ENCODE assay signal across 23 cellular contexts in genomic region chr2:53545159-53546055, GRCh38.
DNase-seq lines count a peak whose midpoint lies in the region; ATAC-seq, FAIRE-seq and TF ChIP-seq lines count a peak whose summit lies in the region.
"Had no signal": no experiment of that assay in that cellular context is flagged by ENCODE, and none has a peak within 500 bp of the region (broad histone marks: within the 10 kb centered on the region; RNA-seq: fewer than 3 reads in every experiment).

No MANE protein-coding gene starts in this region.

- H3K27ac ChIP-seq in psoas muscle (no peak overlapping the region), HepG2 (ENCODE audit: extremely low read length, insufficient read depth, low read length) (no peak overlapping the region)
- H3K27ac ChIP-seq: gastroesophageal sphincter, HL-60, prostate gland, SJCRH30, skin epidermis, tibial artery had no signal

- H3K9ac ChIP-seq in HepG2 (ENCODE audit: insufficient read depth, low read depth, low read length) = no peak overlapping the region

- no peak for FAIRE-seq in HepG2 (lab: Jason Lieb, UNC)
- FAIRE-seq: GM12878 had no signal

- 76 to 77% (median 77%) methylated on average over 8 of the region's 8 CpGs for WGBS in psoas muscle, 3 donors
- 22% methylated on average over 8 of the region's 8 CpGs for WGBS in HepG2 (ENCODE audit: low lambda C conversion rate)

- H3K79me2 ChIP-seq in HepG2 (ENCODE audit: insufficient read depth, low read length) = no peaks in the 10 kb centered on the region

- TF ChIP-seq CTCF in psoas muscle (IDR thresholded peaks at IDR 0.05) (no peak), HepG2 (CRISPR knock-in tag; IDR thresholded peaks at IDR 0.05) (no peak)

- ATAC-seq in psoas muscle (no peak), HepG2 (no peak)
- ATAC-seq: gastroesophageal sphincter, GM12878, left colon had no signal

- no peaks in the 10 kb centered on the region for H3K36me3 ChIP-seq in psoas muscle (ENCODE audit: insufficient read depth in 1 of 2, low read depth in 1 of 2)
- no peaks in the 10 kb centered on the region for H3K36me3 ChIP-seq in HepG2 (replicated peaks in 1 of 2; ENCODE audit: control insufficient read depth in 1 of 2, insufficient read depth in 2 of 2, low read length in 2 of 2)
- H3K36me3 ChIP-seq: gastroesophageal sphincter, prostate gland, SJCRH30, tibial artery had no signal

- H3K4me1 ChIP-seq in psoas muscle (no peaks in the 10 kb centered on the region), HepG2 (ENCODE audit: insufficient read depth, low read length) (no peaks in the 10 kb centered on the region)
- H3K4me1 ChIP-seq: gastroesophageal sphincter, prostate gland, SJCRH30, tibial artery had no signal

- no peak for TF ChIP-seq EP300 in HepG2 (IDR thresholded peaks at IDR 0.05; ENCODE audit: low read depth in 2 of 2, low read length in 2 of 2)
- TF ChIP-seq EP300 in HepG2 (CRISPR knock-in tag; IDR thresholded peaks at IDR 0.05; ENCODE audit: borderline replicate concordance) = no peak

- CTCF ChIA-PET in HepG2 (lab: Yijun Ruan, JAX; ENCODE audit: low intra/inter-chr PET ratio, low total read pairs) = no interaction called here

- no peaks in the 10 kb centered on the region for H4K20me1 ChIP-seq in HepG2 (ENCODE audit: insufficient read depth, low read length)

- intact Hi-C loops in psoas muscle (cut with DNase I) (no loop called here), HepG2 (cut with micrococcal nuclease; ENCODE audit: unreplicated experiment) (no loop called here)

- DNase-seq in DMS79 (lab: John Stamatoyannopoulos, UW) (peak; percentile 86), NCI-H2171 treated with DMSO at 0.1 percent for 48 hours (lab: John Stamatoyannopoulos, UW) (peak; percentile 69), cerebellar cortex (ENCODE audit: low spot score) (peak; percentile 79), midbrain (lab: John Stamatoyannopoulos, UW) (peak; percentile 82), psoas muscle (no peak), activated gamma-delta T cell (lab: John Stamatoyannopoulos, UW) (no peak), NAMALWA (ENCODE audit: low spot score) (no peak), HepG2 (ENCODE audit: low spot score) (no peak)
- DNase-seq: activated CD4-positive, alpha-beta T cell treated with anti-CD3 and anti-CD28 coated beads, Interleukin-2, amount 50 U/mL, for 1 hour; central memory CD4-positive, alpha-beta T cell; erythroblast; IMR-90; left colon; NCI-H526 treated with DMSO at 0.1 percent for 48 hours; SJCRH30; stimulated activated CD4-positive, alpha-beta T cell treated with anti-CD3 and anti-CD28 coated beads, Interleukin-2, amount 100 ng/mL, for 24 hours; stimulated activated naive CD4-positive, alpha-beta T cell; tibial artery had no signal

- H3K4me2 ChIP-seq in HepG2 (ENCODE audit: low read depth, low read length) = no peak overlapping the region

- H2AFZ ChIP-seq in HepG2 (ENCODE audit: low read length) = no peak overlapping the region

- H3K4me3 ChIP-seq in psoas muscle (no peak overlapping the region), HepG2 (replicated peaks in 1 of 3; ENCODE audit: insufficient read depth in 1 of 3, low read depth in 2 of 3, low read length in 3 of 3) (no peak overlapping the region)
- H3K4me3 ChIP-seq: gastroesophageal sphincter, GM12878, prostate gland, SJCRH30, skin epidermis, tibial artery had no signal

- TF ChIP-seq POLR2A in HepG2 (IDR thresholded peaks at IDR 0.05; ENCODE audit: insufficient read depth in 1 of 2, low read depth in 2 of 2, low read length in 2 of 2) = no peak

- POLR2A ChIA-PET in HepG2 (lab: Yijun Ruan, JAX) = no interaction called here

- no peaks in the 10 kb centered on the region for H3K27me3 ChIP-seq in psoas muscle (ENCODE audit: insufficient read depth in 3 of 3, low read length in 2 of 3)
- H3K27me3 ChIP-seq in HepG2 (ENCODE audit: control insufficient read depth in 1 of 2, insufficient read depth in 2 of 2, low read length in 2 of 2) = no peaks in the 10 kb centered on the region
- H3K27me3 ChIP-seq: gastroesophageal sphincter, SJCRH30, tibial artery had no signal

- TF ChIP-seq RAD21 in HepG2 (CRISPR knock-in tag; IDR thresholded peaks at IDR 0.05) = no peak

- peaks cover 10% of the 10 kb centered on the region for H3K9me3 ChIP-seq in psoas muscle
- H3K9me3 ChIP-seq in HepG2 (ENCODE audit: low read length) = peaks cover 16% of the 10 kb centered on the region; the same call in 1 of the 2 replicates
- H3K9me3 ChIP-seq: prostate gland had no signal

- BruUV-seq in HepG2 (replicated peaks; lab: Mats Ljungman, UMichigan) = no TSS peak

- in situ Hi-C loops in HepG2 (cut with HindIII; ENCODE audit: extremely low pct_ligation_motif_present, low pct_unique_long_range_greater_than_20kb) = no loop called here

TF ChIP-seq in HepG2, 621 proteins besides CTCF, POLR2A, EP300 and RAD21:
- no peak for TF ChIP-seq MTF1 (CRISPR knock-in tag; IDR thresholded peaks at IDR 0.05)
- TF ChIP-seq SP1 (IDR thresholded peaks at IDR 0.05) = no peak
- no peak for TF ChIP-seq SP1 (CRISPR knock-in tag; IDR thresholded peaks at IDR 0.05)
- no peak for TF ChIP-seq ZNF749 (CRISPR knock-in tag; IDR thresholded peaks at IDR 0.05; ENCODE audit: borderline replicate concordance)
- TF ChIP-seq RBAK (CRISPR knock-in tag; IDR thresholded peaks at IDR 0.05) = no peak
- TF ChIP-seq ZNF431 (CRISPR knock-in tag; IDR thresholded peaks at IDR 0.05; ENCODE audit: borderline replicate concordance, low read depth) = no peak
- TF ChIP-seq, protein P1, sequence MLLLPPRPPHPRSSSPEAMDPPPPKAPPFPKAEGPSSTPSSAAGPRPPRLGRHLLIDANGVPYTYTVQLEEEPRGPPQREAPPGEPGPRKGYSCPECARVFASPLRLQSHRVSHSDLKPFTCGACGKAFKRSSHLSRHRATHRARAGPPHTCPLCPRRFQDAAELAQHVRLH (CRISPR knock-in tag; IDR thresholded peaks at IDR 0.05; ENCODE audit: borderline replicate concordance, low read depth) = no peak
- TF ChIP-seq, protein P2, sequence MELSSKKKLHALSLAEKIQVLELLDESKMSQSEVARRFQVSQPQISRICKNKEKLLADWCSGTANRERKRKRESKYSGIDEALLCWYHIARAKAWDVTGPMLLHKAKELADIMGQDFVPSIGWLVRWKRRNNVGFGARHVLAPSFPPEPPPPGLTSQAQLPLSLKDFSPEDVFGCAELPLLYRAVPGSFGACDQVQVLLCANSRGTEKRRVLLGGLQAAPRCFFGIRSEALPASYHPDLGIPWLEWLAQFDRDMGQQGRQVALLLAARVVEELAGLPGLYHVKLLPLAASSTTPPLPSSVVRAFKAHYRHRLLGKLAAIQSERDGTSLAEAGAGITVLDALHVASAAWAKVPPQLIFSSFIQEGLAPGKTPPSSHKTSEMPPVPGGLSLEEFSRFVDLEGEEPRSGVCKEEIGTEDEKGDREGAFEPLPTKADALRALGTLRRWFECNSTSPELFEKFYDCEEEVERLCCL (CRISPR knock-in tag; IDR thresholded peaks at IDR 0.05; ENCODE audit: borderline replicate concordance) = no peak
- no peak for TF ChIP-seq XRCC5 (optimal IDR thresholded peaks at IDR 0.05; ENCODE audit: low read length)
- TF ChIP-seq NFKB2 (CRISPR knock-in tag; IDR thresholded peaks at IDR 0.05; ENCODE audit: borderline replicate concordance) = no peak
- TF ChIP-seq, protein P3, sequence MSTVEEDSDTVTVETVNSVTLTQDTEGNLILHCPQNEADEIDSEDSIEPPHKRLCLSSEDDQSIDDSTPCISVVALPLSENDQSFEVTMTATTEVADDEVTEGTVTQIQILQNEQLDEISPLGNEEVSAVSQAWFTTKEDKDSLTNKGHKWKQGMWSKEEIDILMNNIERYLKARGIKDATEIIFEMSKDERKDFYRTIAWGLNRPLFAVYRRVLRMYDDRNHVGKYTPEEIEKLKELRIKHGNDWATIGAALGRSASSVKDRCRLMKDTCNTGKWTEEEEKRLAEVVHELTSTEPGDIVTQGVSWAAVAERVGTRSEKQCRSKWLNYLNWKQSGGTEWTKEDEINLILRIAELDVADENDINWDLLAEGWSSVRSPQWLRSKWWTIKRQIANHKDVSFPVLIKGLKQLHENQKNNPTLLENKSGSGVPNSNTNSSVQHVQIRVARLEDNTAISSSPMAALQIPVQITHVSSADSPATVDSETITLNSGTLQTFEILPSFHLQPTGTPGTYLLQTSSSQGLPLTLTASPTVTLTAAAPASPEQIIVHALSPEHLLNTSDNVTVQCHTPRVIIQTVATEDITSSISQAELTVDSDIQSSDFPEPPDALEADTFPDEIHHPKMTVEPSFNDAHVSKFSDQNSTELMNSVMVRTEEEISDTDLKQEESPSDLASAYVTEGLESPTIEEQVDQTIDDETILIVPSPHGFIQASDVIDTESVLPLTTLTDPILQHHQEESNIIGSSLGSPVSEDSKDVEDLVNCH (CRISPR knock-in tag; IDR thresholded peaks at IDR 0.05) = no peak
- TF ChIP-seq ZNF256 (CRISPR knock-in tag; conservative IDR thresholded peaks at IDR 0.05) = no peak
- no peak for TF ChIP-seq HOXA5 (CRISPR knock-in tag; IDR thresholded peaks at IDR 0.05)
- no peak for TF ChIP-seq ZBTB38 (CRISPR knock-in tag; IDR thresholded peaks at IDR 0.05)
- no peak for TF ChIP-seq HCFC1 (IDR thresholded peaks at IDR 0.05; ENCODE audit: low read depth, low read length)
TF ChIP-seq in HepG2: peak in this region for 0.

Comparison
In these comparisons a context has a peak if more than half of its experiments do, and no peak if none do; other contexts are left out.
1. DNase-seq: peak in DMS79 (single experiment), NCI-H2171 treated with DMSO at 0.1 percent for 48 hours (single experiment), cerebellar cortex (single experiment) and midbrain (single experiment); none in psoas muscle (0 of 2), activated gamma-delta T cell (single experiment), NAMALWA (single experiment) and HepG2 (single experiment).